ENCODE assay signal across 12 cellular contexts in genomic region chr13:36480726-36481485, GRCh38.
"Had no signal": no experiment of that assay in that cellular context is flagged by ENCODE, and none has a peak within 500 bp of the region (broad histone marks: within the 10 kb centered on the region; RNA-seq: fewer than 3 reads in every experiment).

No MANE protein-coding gene starts in this region.

- H3K4me1 ChIP-seq: body of pancreas, left lung, testis had no signal

- H3K4me2 ChIP-seq: smooth muscle cell had no signal

- ATAC-seq: activated CD8-positive, alpha-beta T cell treated with anti-CD3 and anti-CD28 coated beads, Interleukin-2, amount 10 ng/mL, durations not matched to agents 7 days and 5 days; activated T-cell treated with anti-CD3 and anti-CD28 coated beads, Interleukin-2, amount 50 U/mL, for 4 hours; body of pancreas; left lung; sciatic nerve had no signal

- H3K36me3 ChIP-seq: left lung had no signal

- H3K4me3 ChIP-seq: body of pancreas, dorsolateral prefrontal cortex, left lung, smooth muscle cell, testis had no signal

- H3K27ac ChIP-seq: body of pancreas, dorsolateral prefrontal cortex, left lung, testis had no signal

- H3K27me3 ChIP-seq: body of pancreas, dorsolateral prefrontal cortex, left lung, testis had no signal

- DNase-seq: activated CD4-positive, alpha-beta T cell treated with anti-CD3 and anti-CD28 coated beads, Interleukin-2, amount 10 ng/mL, durations not matched to agents 24 days and 14 days; activated CD8-positive, alpha-beta T cell treated with anti-CD3 and anti-CD28 coated beads, Interleukin-2, amount 10 ng/mL, durations not matched to agents 7 days and 5 days; activated naive CD4-positive, alpha-beta T cell treated with anti-CD3 and anti-CD28 coated beads for 36 hours; activated T-cell treated with anti-CD3 and anti-CD28 coated beads, Interleukin-2, amount 50 U/mL, for 4 hours; body of pancreas; dorsolateral prefrontal cortex; left lung; nucleus accumbens; stimulated activated CD4-positive, alpha-beta T cell treated with anti-CD3 and anti-CD28 coated beads, Interleukin-4, amount 100 ng/mL, for 1 hour; testis had no signal

- H3K9me3 ChIP-seq: body of pancreas, testis had no signal
